Comparison of ENCODE assay signal across 23 cellular contexts in the genomic region with DNA sequence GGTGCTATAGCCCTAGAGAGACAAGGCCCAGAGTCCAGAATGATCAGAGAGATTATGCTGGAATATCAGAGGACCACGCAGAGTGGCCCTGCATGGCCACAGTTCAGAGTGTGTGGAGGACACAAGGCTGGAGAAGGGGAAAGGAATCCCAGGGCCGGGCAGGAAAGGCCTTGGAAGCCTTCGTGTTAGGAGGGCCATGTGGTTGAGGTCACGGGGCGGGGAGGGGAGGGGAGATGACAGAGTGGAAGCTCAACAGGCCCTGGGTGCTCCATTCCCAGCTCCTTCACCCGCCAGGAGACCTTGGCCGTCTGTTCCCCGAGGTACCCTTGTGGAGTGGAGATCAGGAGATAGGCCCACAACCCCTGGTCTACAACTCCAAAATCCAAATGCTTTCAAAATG. TPM values are rescaled to one million over a fixed set of nuclear protein-coding genes. Genes with fewer than 3 reads are reported as not detected.
DNase-seq lines count a peak whose midpoint lies in the region; ATAC-seq, FAIRE-seq and TF ChIP-seq lines count a peak whose summit lies in the region.
"Had no signal": no experiment of that assay in that cellular context is flagged by ENCODE, and none has a peak within 500 bp of the region (broad histone marks: within the 10 kb centered on the region; RNA-seq: fewer than 3 reads in every experiment).

No MANE protein-coding gene starts in this region.

- peaks cover 13% of the 10 kb centered on the region for H4K20me1 ChIP-seq in K562 (replicated peaks; ENCODE audit: control insufficient read depth, insufficient read depth, low read length)

- CTCF ChIA-PET in K562 (lab: Yijun Ruan, JAX; ENCODE audit: low intra/inter-chr PET ratio) = no interaction called here

- ATAC-seq in K562 (no peak), HG03342 (IDR thresholded peaks at IDR 0.05; ENCODE audit: unreplicated experiment) (no peak), Right ventricle myocardium superior (ENCODE audit: poor library complexity) (no peak), HG03520 (IDR thresholded peaks at IDR 0.05; ENCODE audit: unreplicated experiment) (no peak)
- ATAC-seq: CD8-positive, alpha-beta T cell; GM12878; GM23338 had no signal

- H3K9me3 ChIP-seq in K562 (replicated peaks; ENCODE audit: control insufficient read depth, insufficient read depth, low read depth, low read length) (no peaks in the 10 kb centered on the region), kidney (ENCODE audit: control insufficient read depth in 1 of 2, low read length in 2 of 2) (no peaks in the 10 kb centered on the region)
- H3K9me3 ChIP-seq: HAP-1 had no signal

- intact Hi-C loops in K562 (cut with micrococcal nuclease) (no loop called here), kidney (cut with DNase I) (no loop called here), posterior vena cava (cut with DNase I) (no loop called here), Right ventricle myocardium superior (cut with DNase I) (no loop called here)

- no peaks in the 10 kb centered on the region for H3K36me3 ChIP-seq in K562 (ENCODE audit: control insufficient read depth, insufficient read depth, low read length)
- no peaks in the 10 kb centered on the region for H3K36me3 ChIP-seq in kidney (ENCODE audit: control insufficient read depth in 1 of 2, insufficient read depth in 2 of 2, low read length in 2 of 2)
- H3K36me3 ChIP-seq: HAP-1 had no signal

- peaks cover 50 to 70% of the 10 kb centered on the region in 2 experiments for H3K27me3 ChIP-seq in K562 (ENCODE audit: control insufficient read depth in 2 of 2, insufficient read depth in 2 of 2, low read length in 2 of 2)

- no peak overlapping the region for H3K4me3 ChIP-seq in K562
- no peak overlapping the region for H3K4me3 ChIP-seq in kidney (ENCODE audit: low read length in 2 of 2)
- H3K4me3 ChIP-seq: GM12878, GM23338, HAP-1 had no signal

- BruUV-seq in K562 (replicated peaks; lab: Mats Ljungman, UMichigan) = no TSS peak

- H3K4me2 ChIP-seq in K562 (ENCODE audit: insufficient read depth, low read length) = no peak overlapping the region
- H3K4me2 ChIP-seq: GM23338 had no signal

- no peak overlapping the region for H2AFZ ChIP-seq in K562 (ENCODE audit: low read depth, low read length)
- H2AFZ ChIP-seq: GM23338 had no signal

- H3K4me1 ChIP-seq in K562 (replicated peaks in 1 of 2; ENCODE audit: control insufficient read depth in 2 of 2, insufficient read depth in 2 of 2, low read length in 2 of 2) = peaks cover 0 to 6% of the 10 kb centered on the region in 2 experiments; a peak in 1 of 5 replicates
- no peaks in the 10 kb centered on the region for H3K4me1 ChIP-seq in kidney (ENCODE audit: control insufficient read depth in 1 of 2, insufficient read depth in 1 of 2, low read depth in 1 of 2, low read length in 2 of 2)
- H3K4me1 ChIP-seq: HAP-1 had no signal

- H3K9me1 ChIP-seq in K562 (ENCODE audit: control insufficient read depth, insufficient read depth, low read length) = no peaks in the 10 kb centered on the region

- H3K9ac ChIP-seq in K562 (ENCODE audit: insufficient read depth in 1 of 2, low read depth in 2 of 2, low read length in 2 of 2) = no peak overlapping the region
- no peak overlapping the region for H3K9ac ChIP-seq in kidney (ENCODE audit: low read length in 2 of 2)

- H3K79me2 ChIP-seq in K562 (ENCODE audit: control insufficient read depth, insufficient read depth, low read length) = no peaks in the 10 kb centered on the region

- no peak for TF ChIP-seq RAD21 in K562 (CRISPR knock-in tag; conservative IDR thresholded peaks at IDR 0.05 in 1 of 2, IDR thresholded peaks at IDR 0.05 in 1 of 2)

- FAIRE-seq in K562 (lab: Jason Lieb, UNC) = no peak
- FAIRE-seq in kidney (lab: Jason Lieb, UNC) = no peak
- FAIRE-seq: D721Med, GM12878, GM19239, H54 had no signal

- TF ChIP-seq POLR2A in K562 (conservative IDR thresholded peaks at IDR 0.05) = no peak

- POLR2A ChIA-PET in K562 (lab: Yijun Ruan, JAX) = interaction anchor here (0.6 to 1.2 kb wide), 2 partner anchors 15 to 157 kb away, joined by 3 read pairs; no protein-coding TSS in a partner anchor

- H3K27ac ChIP-seq in K562 (ENCODE audit: extremely low read depth, low read depth, low read length) (no peak overlapping the region), kidney (ENCODE audit: low read depth in 2 of 2, low read length in 2 of 2) (no peak overlapping the region)

- in situ Hi-C loops in K562 (cut with MboI) = no loop called here

- 0% methylated on average over 6 of the region's 8 CpGs for WGBS in K562 (ENCODE audit: insufficient coverage, low coverage, missing lambda C conversion rate)

- no peak for TF ChIP-seq CTCF in K562 (IDR thresholded peaks at IDR 0.05 in 2 of 3, conservative IDR thresholded peaks at IDR 0.05 in 1 of 3; ENCODE audit: insufficient read depth in 2 of 3, low read depth in 1 of 3, low read length in 3 of 3)
- TF ChIP-seq CTCF in kidney (IDR thresholded peaks at IDR 0.05; ENCODE audit: borderline replicate concordance, extremely low read depth, insufficient read depth) = no peak

- TF ChIP-seq EP300 in K562 (IDR thresholded peaks at IDR 0.05; ENCODE audit: low read length) = no peak

- DNase-seq in K562 (ENCODE audit: extremely low read depth in 1 of 4, low spot score in 3 of 4) (no peak), kidney (peak; percentile 57), posterior vena cava (ENCODE audit: low spot score) (peak; percentile 68), Right ventricle myocardium superior (no peak), RPMI8226 (no peak)
- DNase-seq: C1 segment of cervical spinal cord; CD4-positive, CD25-positive, alpha-beta regulatory T cell; CD8-positive, alpha-beta T cell; DMS 273 treated with DMSO at 0.1 percent for 48 hours; DMS79; EL; GDM1 had no signal

TF ChIP-seq in K562, 482 proteins besides CTCF, POLR2A, EP300 and RAD21:
- TF ChIP-seq, protein P1, sequence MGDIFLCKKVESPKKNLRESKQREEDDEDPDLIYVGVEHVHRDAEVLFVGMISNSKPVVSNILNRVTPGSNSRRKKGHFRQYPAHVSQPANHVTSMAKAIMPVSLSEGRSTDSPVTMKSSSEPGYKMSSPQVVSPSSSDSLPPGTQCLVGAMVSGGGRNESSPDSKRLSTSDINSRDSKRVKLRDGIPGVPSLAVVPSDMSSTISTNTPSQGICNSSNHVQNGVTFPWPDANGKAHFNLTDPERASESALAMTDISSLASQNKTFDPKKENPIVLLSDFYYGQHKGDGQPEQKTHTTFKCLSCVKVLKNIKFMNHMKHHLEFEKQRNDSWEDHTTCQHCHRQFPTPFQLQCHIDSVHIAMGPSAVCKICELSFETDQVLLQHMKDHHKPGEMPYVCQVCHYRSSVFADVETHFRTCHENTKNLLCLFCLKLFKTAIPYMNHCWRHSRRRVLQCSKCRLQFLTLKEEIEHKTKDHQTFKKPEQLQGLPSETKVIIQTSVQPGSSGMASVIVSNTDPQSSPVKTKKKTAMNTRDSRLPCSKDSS (IDR thresholded peaks at IDR 0.05; ENCODE audit: low read depth, partially characterized antibody) = no peak
- TF ChIP-seq, protein P2, sequence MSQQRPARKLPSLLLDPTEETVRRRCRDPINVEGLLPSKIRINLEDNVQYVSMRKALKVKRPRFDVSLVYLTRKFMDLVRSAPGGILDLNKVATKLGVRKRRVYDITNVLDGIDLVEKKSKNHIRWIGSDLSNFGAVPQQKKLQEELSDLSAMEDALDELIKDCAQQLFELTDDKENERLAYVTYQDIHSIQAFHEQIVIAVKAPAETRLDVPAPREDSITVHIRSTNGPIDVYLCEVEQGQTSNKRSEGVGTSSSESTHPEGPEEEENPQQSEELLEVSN (IDR thresholded peaks at IDR 0.05; ENCODE audit: borderline replicate concordance in 1 of 2, extremely low read depth in 1 of 2, insufficient read depth in 1 of 2, insufficient read length in 1 of 2, low read depth in 1 of 2, low read length in 1 of 2, poor library complexity in 1 of 2, severe bottlenecking in 1 of 2) = peak in 1 of 2 experiments; percentile 41
- TF ChIP-seq L3MBTL2 (IDR thresholded peaks at IDR 0.05) (0 out of 2 replicates have a peak, but pooled peaks have one; percentile 24), STAT5B (CRISPR knock-in tag; IDR thresholded peaks at IDR 0.05) (no peak)

RNA-seq across cellular contexts. Expression of a gene that starts 13.2 kb away (rescaled TPM):
- not detected in 2 replicates for total RNA-seq in K562 (2011; cell fraction: chromatin; rRNA removed; ENCODE audit: low replicate concordance)
- not detected in 2 replicates for total RNA-seq in K562 (2011; cell fraction: nucleolus; rRNA removed)
- not detected in 2 replicates for total RNA-seq in K562 (2011; cell fraction: nucleoplasm; rRNA removed)
- total RNA-seq in K562 (2014; rRNA removed) (0.08 TPM in 1 of 2 replicates, not detected in the other), K562 (2014; rRNA removed; fragmentation: Illumina TruSeq; extraction: Trizol) (not detected in 2 replicates), K562 (2015; rRNA removed; fragmentation: Illumina TruSeq; extraction: Trizol) (not detected in 2 replicates), K562 (2021) (0.04 TPM in 1 of 2 replicates, not detected in the other), kidney (0.13 TPM), posterior vena cava (under 1 TPM; 0.14 to 0.19 TPM), Right ventricle myocardium superior (0.11 TPM)
- polyA plus RNA-seq in K562 (2011; rRNA removed) (not detected in 2 replicates), K562 (2014; fragmentation: Illumina TruSeq; extraction: Trizol) (0.04 TPM in 1 of 2 replicates, not detected in the other), K562 (2014; fragmentation: Nextera tagmentation; extraction: Ambion mirVana) (not detected), K562 (2014; rRNA removed) (0.04 and 0.07 TPM in 2 replicates), kidney (ENCODE audit: insufficient read depth, low read depth, low replicate concordance) (not detected)
- not detected in 2 replicates for polyA plus RNA-seq in K562 (2011; cell fraction: cytosol; rRNA removed)
- not detected in 2 replicates for polyA plus RNA-seq in K562 (2011; cell fraction: nucleus; rRNA removed)
- polyA plus RNA-seq in K562 (2012) = 0.07 and 0.09 TPM in 2 replicates
- not detected in 2 replicates for polyA minus RNA-seq in K562 (2011; rRNA and poly(A)+ RNA removed)
- not detected in 2 replicates for polyA minus RNA-seq in K562 (2011; cell fraction: cytosol; rRNA and poly(A)+ RNA removed)
- polyA minus RNA-seq in K562 (2011; cell fraction: nucleus; rRNA and poly(A)+ RNA removed) = not detected in 2 replicates
- total RNA-seq: A172; A673; CD4-positive, CD25-positive, alpha-beta regulatory T cell; CD8-positive, alpha-beta T cell; GM12878; GM23338 had no signal
- polyA plus RNA-seq: BJ; CD4-positive, CD25-positive, alpha-beta regulatory T cell; GM12878; GM23338 had no signal

Comparison
In these comparisons a context has a peak if more than half of its experiments do, and no peak if none do; other contexts are left out.
1. DNase-seq: peak in kidney (single experiment) and posterior vena cava (single experiment); none in K562 (0 of 4), Right ventricle myocardium superior (single experiment) and RPMI8226 (single experiment).